In the genomic region with DNA sequence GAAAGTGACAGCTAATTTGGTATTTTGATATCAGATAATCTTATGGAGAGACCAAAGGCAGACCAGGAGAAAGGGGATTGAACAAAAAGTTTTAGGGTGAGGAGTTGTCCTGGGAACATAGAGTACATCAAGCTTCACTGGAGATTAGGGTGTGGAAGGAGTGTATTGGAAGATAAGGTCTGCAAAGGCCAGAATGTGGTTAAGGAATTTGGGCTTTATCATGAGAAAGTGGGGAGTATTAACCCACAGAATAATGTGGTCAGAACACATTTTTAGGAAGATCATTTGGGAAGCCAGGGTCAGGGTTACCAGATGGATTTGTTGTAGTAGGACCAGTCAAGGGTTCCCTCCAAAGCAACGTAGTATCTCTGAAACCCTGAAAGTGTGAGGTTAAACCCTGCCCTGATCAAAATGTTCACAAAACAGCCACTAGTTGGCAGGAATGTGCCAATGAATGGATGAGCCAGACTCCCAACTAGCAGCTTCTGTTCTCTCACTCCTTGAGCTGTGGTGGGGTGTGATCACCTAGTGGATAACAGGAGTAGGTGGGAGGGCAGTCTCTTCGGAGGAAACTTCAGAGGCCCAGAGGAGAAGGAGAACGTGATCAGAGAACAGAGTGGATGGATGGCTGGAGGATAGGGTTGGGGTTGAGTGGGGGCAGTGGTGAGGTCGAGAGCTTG, we compare ENCODE assay signal across 8 cellular contexts. TPM values are rescaled to one million over a fixed set of nuclear protein-coding genes. Genes with fewer than 3 reads are reported as not detected.
A peak's percentile ranks its signal among the peaks of the same experiment; 100 is the strongest.
DNase-seq lines count a peak whose midpoint lies in the region; ATAC-seq and TF ChIP-seq lines count a peak whose summit lies in the region.

No MANE protein-coding gene starts in this region.

- no peaks in the 10 kb centered on the region for H3K27me3 ChIP-seq in left ventricle myocardium inferior (ENCODE audit: low read depth)

- H3K4me3 ChIP-seq in GM12875 (ENCODE audit: low read depth, low read length) (no peak overlapping the region), left ventricle myocardium inferior (no peak overlapping the region), retinal pigment epithelial cell (ENCODE audit: low read length) (no peak overlapping the region)

- ATAC-seq in GM19397 (IDR thresholded peaks at IDR 0.05; ENCODE audit: unreplicated experiment): no peak

- H3K27ac ChIP-seq in left ventricle myocardium inferior (replicated peaks): peak overlapping the region; percentile 98

- intact Hi-C loops in left ventricle myocardium inferior (cut with micrococcal nuclease): no loop called here

- H3K36me3 ChIP-seq in left ventricle myocardium inferior: peaks cover 13% of the 10 kb centered on the region

- peaks cover 16% of the 10 kb centered on the region for H3K4me1 ChIP-seq in left ventricle myocardium inferior

- H3K9me3 ChIP-seq in left ventricle myocardium inferior (replicated peaks): no peaks in the 10 kb centered on the region

- TF ChIP-seq CTCF in GM12875 (IDR thresholded peaks at IDR 0.05; ENCODE audit: borderline replicate concordance, insufficient read depth, low read depth, low read length) (peak; percentile 83), left ventricle myocardium inferior (IDR thresholded peaks at IDR 0.05; ENCODE audit: borderline replicate concordance) (peak; percentile 69), retinal pigment epithelial cell (conservative IDR thresholded peaks at IDR 0.05; ENCODE audit: low read depth, low read length) (peak; percentile 80)

- DNase-seq in AG08396 (ENCODE audit: low spot score): peak; percentile 79
- peak; percentile 79 for DNase-seq in LHCN-M2 (ENCODE audit: low read depth)
- peak; percentile 87 for DNase-seq in RKO (ENCODE audit: low spot score)
- peak; percentile 74 for DNase-seq in amniotic epithelial cell (ENCODE audit: low read depth)
- no peak for DNase-seq in left ventricle myocardium inferior
- no peak for DNase-seq in retinal pigment epithelial cell (ENCODE audit: low read depth)

RNA-seq across cellular contexts. Expression of a gene that starts 35.8 kb away (rescaled TPM):
- total RNA-seq in LHCN-M2 (2014; rRNA removed) (244 and 317 TPM in 2 replicates), left ventricle myocardium inferior (54.9 TPM)
- 157 TPM for polyA plus RNA-seq in LHCN-M2 (2012)

Comparison
In these comparisons a context has a peak if more than half of its experiments do, and no peak if none do; other contexts are left out.
1. DNase-seq: peak in AG08396 (single experiment), LHCN-M2 (single experiment), RKO (single experiment) and amniotic epithelial cell (single experiment); none in left ventricle myocardium inferior (single experiment) and retinal pigment epithelial cell (single experiment).
2. Peak in every context shown above with its lines, with median percentiles within 50 percentile points of each other: CTCF ChIP-seq.